In genomic region chr11:87290304-87290922, GRCh38 we compare ENCODE assay signal across 9 cellular contexts.
DNase-seq lines count a peak whose midpoint lies in the region; ATAC-seq, FAIRE-seq and TF ChIP-seq lines count a peak whose summit lies in the region.
"Had no signal": no experiment of that assay in that cellular context is flagged by ENCODE, and none has a peak within 500 bp of the region (broad histone marks: within the 10 kb centered on the region; RNA-seq: fewer than 3 reads in every experiment).

No MANE protein-coding gene starts in this region.

- no peaks in the 10 kb centered on the region for H3K27me3 Mint-ChIP-seq in CD14-positive monocyte (ENCODE audit: low read depth in 3 of 3)

- peak; percentile 62 for ATAC-seq in GM21515 (IDR thresholded peaks at IDR 0.05; ENCODE audit: unreplicated experiment)
- ATAC-seq in GM12878: peak; percentile 68
- no peak for ATAC-seq in activated naive CD4-positive, alpha-beta T cell treated with anti-CD3 and anti-CD28 coated beads, Interleukin-2, amount 50 U/mL, for 72 hours

- WGBS in GM12878 (ENCODE audit: insufficient coverage, insufficient replicate concordance, low lambda C conversion rate, missing lambda C conversion rate): 1% methylated on average over 3 of the region's 3 CpGs

- no peak overlapping the region for H3K4me2 ChIP-seq in GM12878 (ENCODE audit: control insufficient read depth, insufficient read depth)

- no peak for TF ChIP-seq EP300 in GM12878 (IDR thresholded peaks at IDR 0.05; ENCODE audit: borderline replicate concordance in 1 of 2, control insufficient read depth in 1 of 2, low read depth in 2 of 2, low read length in 2 of 2)

- H3K27ac Mint-ChIP-seq in CD14-positive monocyte: no peak overlapping the region
- no peak overlapping the region for H3K27ac Mint-ChIP-seq in activated naive CD4-positive, alpha-beta T cell treated with anti-CD3 and anti-CD28 coated beads, Interleukin-2, amount 50 U/mL, for 72 hours

- no peaks in the 10 kb centered on the region for H3K79me2 ChIP-seq in GM12878 (ENCODE audit: control insufficient read depth, insufficient read depth, low read length)

- TF ChIP-seq POLR2A in GM12878 (IDR thresholded peaks at IDR 0.05; ENCODE audit: low read depth, low read length): no peak
- TF ChIP-seq POLR2A in uterus (IDR thresholded peaks at IDR 0.05): no peak

- CTCF ChIA-PET in GM12878 (lab: Yijun Ruan, JAX): interaction anchor here (0.7 to 3.1 kb wide), 15 partner anchors 10 to 420 kb away, joined by 3 to 21 read pairs (median 4); no protein-coding TSS in a partner anchor

- H3K27me3 ChIP-seq in GM12878 (replicated peaks in 1 of 2; ENCODE audit: control insufficient read depth in 2 of 2, insufficient read depth in 2 of 2, low read length in 1 of 2) (no peaks in the 10 kb centered on the region), uterus (no peaks in the 10 kb centered on the region)

- SMC1A ChIA-PET in GM12878 (lab: Charles Lee; ENCODE audit: uncharacterized antibody, unreplicated experiment): interaction anchor here (1.0 to 3.1 kb wide), 5 partner anchors 10 to 351 kb away, joined by 3 to 20 read pairs (median 4); no protein-coding TSS in a partner anchor

- no peak overlapping the region for H3K27ac ChIP-seq in GM12878 (ENCODE audit: control insufficient read depth, insufficient read depth)
- H3K27ac ChIP-seq in kidney (ENCODE audit: low read depth in 2 of 2, low read length in 2 of 2): no peak overlapping the region
- H3K27ac ChIP-seq in uterus: no peak overlapping the region

- H3K4me3 Mint-ChIP-seq in CD14-positive monocyte: no peak overlapping the region

- intact Hi-C loops in CD14-positive monocyte (cut with micrococcal nuclease): loop anchor here (5.0 kb wide), 1 partner anchor 353 kb away; no protein-coding TSS in a partner anchor
- intact Hi-C loops in GM12878 (cut with micrococcal nuclease; ENCODE audit: unreplicated experiment): loop anchor here (1.0 to 5.0 kb wide), 5 partner anchors 193 to 420 kb away; no protein-coding TSS in a partner anchor
- intact Hi-C loops in kidney (cut with DNase I): loop anchor here (5.0 to 10.0 kb wide), 2 partner anchors 353 to 426 kb away; no protein-coding TSS in a partner anchor
- intact Hi-C loops in uterus (cut with DNase I; ENCODE audit: low total_unique reads): loop anchor here (5.0 kb wide), 1 partner anchor 348 kb away; no protein-coding TSS in a partner anchor
- intact Hi-C loops in posterior vena cava (cut with DNase I): loop anchor here in 1 of 2 donors (5.0 kb wide), 1 partner anchor 1428 kb away; no protein-coding TSS in a partner anchor

- TF ChIP-seq CTCF in CD14-positive monocyte (IDR thresholded peaks at IDR 0.05): peak; percentile 79
- TF ChIP-seq CTCF in GM12878 (IDR thresholded peaks at IDR 0.05 in 2 of 3, conservative IDR thresholded peaks at IDR 0.05 in 1 of 3; ENCODE audit: control insufficient read depth in 2 of 3, extremely low read depth in 1 of 3, insufficient read depth in 1 of 3, low read depth in 3 of 3, low read length in 3 of 3): peak; percentile 33 to 75 (median 42); a peak in 4 of 6 replicates
- TF ChIP-seq CTCF in kidney (IDR thresholded peaks at IDR 0.05; ENCODE audit: borderline replicate concordance, extremely low read depth, insufficient read depth): peak; percentile 68
- TF ChIP-seq CTCF in uterus (IDR thresholded peaks at IDR 0.05): peak; percentile 62 to 70 (median 64)

- no peaks in the 10 kb centered on the region for H3K9me3 ChIP-seq in GM12878 (replicated peaks; ENCODE audit: control insufficient read depth, insufficient read depth, low read length)
- H3K9me3 ChIP-seq in kidney (ENCODE audit: control insufficient read depth in 1 of 2, low read length in 2 of 2): no peaks in the 10 kb centered on the region
- H3K9me3 ChIP-seq in uterus: no peaks in the 10 kb centered on the region

- H3K4me3 ChIP-seq in GM12878: no peak overlapping the region
- H3K4me3 ChIP-seq in kidney (ENCODE audit: low read length in 2 of 2): no peak overlapping the region
- H3K4me3 ChIP-seq in uterus: no peak overlapping the region

- no peaks in the 10 kb centered on the region for H3K4me1 Mint-ChIP-seq in CD14-positive monocyte

- DNase-seq in CD14-positive monocyte (ENCODE audit: low spot score): no peak
- peak; percentile 73 for DNase-seq in NCI-H2196 (lab: John Stamatoyannopoulos, UW; ENCODE audit: unreplicated experiment)
- no peak for DNase-seq in GM12878 (ENCODE audit: low read depth, low spot score)
- no peak for DNase-seq in kidney
- no peak for DNase-seq in uterus
- no peak for DNase-seq in activated naive CD4-positive, alpha-beta T cell treated with anti-CD3 and anti-CD28 coated beads, Interleukin-2, amount 50 U/mL, for 72 hours (ENCODE audit: low spot score in 2 of 2)
- no peak for DNase-seq in posterior vena cava (ENCODE audit: low spot score)
- DNase-seq: left cardiac atrium had no signal

- H2AFZ ChIP-seq in GM12878 (ENCODE audit: control insufficient read depth, low read depth, low read length): no peak overlapping the region

- H4K20me1 ChIP-seq in GM12878 (ENCODE audit: control insufficient read depth, insufficient read depth): no peaks in the 10 kb centered on the region

- POLR2A ChIA-PET in GM12878 (lab: Charles Lee): no interaction called here

- RAD21 ChIA-PET in GM12878 (lab: Charles Lee; ENCODE audit: unreplicated experiment): interaction anchor here (2.6 kb wide), 1 partner anchor 352 kb away, joined by 18 read pairs; no protein-coding TSS in a partner anchor

- in situ Hi-C loops in GM12878 (cut with MboI): no loop called here

- peak; percentile 83 for TF ChIP-seq RAD21 in GM12878 (IDR thresholded peaks at IDR 0.05; ENCODE audit: insufficient read depth, low read depth, low read length)

- H3K9me3 Mint-ChIP-seq in CD14-positive monocyte: peaks cover under 1 to 7% (median 5%) of the 10 kb centered on the region in 7 donors
- H3K9me3 Mint-ChIP-seq in activated naive CD4-positive, alpha-beta T cell treated with anti-CD3 and anti-CD28 coated beads, Interleukin-2, amount 50 U/mL, for 72 hours: no peaks in the 10 kb centered on the region

- H3K36me3 ChIP-seq in GM12878 (ENCODE audit: control insufficient read depth in 2 of 2, insufficient read depth in 2 of 2, low read length in 1 of 2): no peaks in the 10 kb centered on the region
- H3K36me3 ChIP-seq in kidney (ENCODE audit: control insufficient read depth in 1 of 2, insufficient read depth in 2 of 2, low read length in 2 of 2): no peaks in the 10 kb centered on the region
- H3K36me3 ChIP-seq in uterus: no peaks in the 10 kb centered on the region

- BruUV-seq in GM12878 (replicated peaks; lab: Mats Ljungman, UMichigan): no TSS peak

- H3K9ac ChIP-seq in GM12878 (ENCODE audit: control insufficient read depth, insufficient read depth, low read length) (no peak overlapping the region), kidney (ENCODE audit: low read length in 2 of 2) (no peak overlapping the region)

- peaks cover under 1 to 9% of the 10 kb centered on the region in 2 donors for H3K36me3 Mint-ChIP-seq in CD14-positive monocyte
- no peaks in the 10 kb centered on the region for H3K36me3 Mint-ChIP-seq in activated naive CD4-positive, alpha-beta T cell treated with anti-CD3 and anti-CD28 coated beads, Interleukin-2, amount 50 U/mL, for 72 hours

- H3K4me1 ChIP-seq in GM12878 (ENCODE audit: control insufficient read depth, insufficient read depth, low read length) (no peaks in the 10 kb centered on the region), kidney (ENCODE audit: control insufficient read depth in 1 of 2, insufficient read depth in 1 of 2, low read depth in 1 of 2, low read length in 2 of 2) (no peaks in the 10 kb centered on the region), uterus (no peaks in the 10 kb centered on the region)

- FAIRE-seq in GM12878 (lab: Jason Lieb, UNC) (peak; percentile 69), kidney (lab: Jason Lieb, UNC) (peak; percentile 96)

TF ChIP-seq in GM12878, 131 proteins besides CTCF, POLR2A, EP300 and RAD21:
- TF ChIP-seq NFYA (IDR thresholded peaks at IDR 0.05; ENCODE audit: borderline replicate concordance, low read depth, low read length): no peak
- TF ChIP-seq SMC3 (IDR thresholded peaks at IDR 0.05; ENCODE audit: borderline replicate concordance, low read length): peak; percentile 88
- no peak for TF ChIP-seq ATF7 (IDR thresholded peaks at IDR 0.05; ENCODE audit: low read depth)
TF ChIP-seq in GM12878: peak in this region for 1.

Comparison
In these comparisons a context has a peak if more than half of its experiments do, and no peak if none do; other contexts are left out.
1. ATAC-seq: peak in GM21515 (single experiment) and GM12878 (single experiment); none in activated naive CD4-positive, alpha-beta T cell treated with anti-CD3 and anti-CD28 coated beads, Interleukin-2, amount 50 U/mL, for 72 hours (0 of 2).
2. Peak in every context shown above with its lines, with median percentiles within 50 percentile points of each other: CTCF ChIP-seq.